Comparison of ENCODE assay signal across 35 cellular contexts in the genomic region with DNA sequence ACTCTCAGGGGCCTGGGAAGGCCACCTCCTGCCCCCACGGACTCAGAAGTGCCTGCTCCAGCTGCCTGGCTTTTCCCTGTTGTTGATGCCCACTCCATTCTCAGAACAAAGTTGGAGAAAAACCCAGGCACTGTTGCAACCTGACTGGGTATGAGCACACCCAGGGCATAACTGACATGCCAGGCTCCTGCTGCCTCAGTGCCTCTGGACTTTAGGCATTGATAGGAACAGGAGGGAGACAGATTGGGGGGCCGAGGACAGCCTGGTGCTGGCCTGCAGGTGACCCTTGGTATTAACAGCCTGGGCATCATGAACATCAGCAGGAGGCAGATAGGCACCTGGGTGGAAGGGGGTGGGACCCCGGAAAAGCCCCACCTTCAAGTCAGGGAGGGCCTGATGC.
DNase-seq lines count a peak whose midpoint lies in the region; ATAC-seq and TF ChIP-seq lines count a peak whose summit lies in the region.
"Had no signal": no experiment of that assay in that cellular context is flagged by ENCODE, and none has a peak within 500 bp of the region (broad histone marks: within the 10 kb centered on the region; RNA-seq: fewer than 3 reads in every experiment).

No MANE protein-coding gene starts in this region.

- H3K27ac ChIP-seq in lower lobe of right lung (no peak overlapping the region), neuronal stem cell (replicated peaks; ENCODE audit: low read length) (no peak overlapping the region), thoracic aorta (no peak overlapping the region), aorta (ENCODE audit: low read depth in 1 of 2, low read length in 2 of 2) (no peak overlapping the region), OCI-LY7 (ENCODE audit: low read depth, low read length, poor library complexity, severe bottlenecking) (no peak overlapping the region)
- H3K27ac ChIP-seq: 22Rv1; A549; BLaER1; BLaER1 treated with 17β-estradiol and CSF1 and Interleukin-3, amounts not matched to agents 10 nM and 100 nM; C4-2B had no signal

- no peak overlapping the region for H3K4me3 Mint-ChIP-seq in natural killer cell treated with Interleukin-12 subunit alpha and Interleukin-12 subunit beta and Interleukin-15 and Interleukin-18, amount 100 ng/mL, for 72 hours
- H3K4me3 Mint-ChIP-seq: B cell; CD14-positive monocyte; CD4-positive, alpha-beta memory T cell; CD4-positive, alpha-beta T cell; CD4-positive, CD25-positive, alpha-beta regulatory T cell; CD8-positive, alpha-beta memory T cell; CD8-positive, alpha-beta T cell had no signal

- H2BK120ac ChIP-seq in neuronal stem cell (ENCODE audit: low read depth, low read length), result no peak overlapping the region

- H3K79me2 ChIP-seq in OCI-LY7 (ENCODE audit: insufficient read depth, low read depth, low read length), result no peaks in the 10 kb centered on the region

- H3K4me2 ChIP-seq in neuronal stem cell (ENCODE audit: insufficient read depth, low read length, poor library complexity, severe bottlenecking) (no peak overlapping the region), OCI-LY7 (ENCODE audit: low read length) (no peak overlapping the region)
- H3K4me2 ChIP-seq: A549; BLaER1; BLaER1 treated with 17β-estradiol and CSF1 and Interleukin-3, amounts not matched to agents 10 nM and 100 nM had no signal

- H3K36me3 ChIP-seq in lower lobe of right lung (no peaks in the 10 kb centered on the region), neuronal stem cell (replicated peaks in 1 of 2; ENCODE audit: control insufficient read depth in 2 of 2, insufficient read depth in 2 of 2, low read length in 2 of 2) (no peaks in the 10 kb centered on the region), thoracic aorta (no peaks in the 10 kb centered on the region), aorta (ENCODE audit: control insufficient read depth in 1 of 2, insufficient read depth in 2 of 2, low read length in 1 of 2) (no peaks in the 10 kb centered on the region), OCI-LY7 (ENCODE audit: insufficient read depth, low read length) (no peaks in the 10 kb centered on the region)
- H3K36me3 ChIP-seq: BE2C; BLaER1; BLaER1 treated with 17β-estradiol and CSF1 and Interleukin-3, amounts not matched to agents 10 nM and 100 nM had no signal

- no peaks in the 10 kb centered on the region for H3K9me3 ChIP-seq in lower lobe of right lung
- H3K9me3 ChIP-seq in neuronal stem cell (replicated peaks in 1 of 2; ENCODE audit: control insufficient read depth in 2 of 2, insufficient read depth in 1 of 2, low read depth in 1 of 2, low read length in 2 of 2), result peaks cover 0 to 9% of the 10 kb centered on the region in 2 donors
- no peaks in the 10 kb centered on the region for H3K9me3 ChIP-seq in thoracic aorta
- no peaks in the 10 kb centered on the region for H3K9me3 ChIP-seq in aorta (ENCODE audit: control insufficient read depth, low read length)
- no peaks in the 10 kb centered on the region for H3K9me3 ChIP-seq in OCI-LY7 (ENCODE audit: low read length)
- H3K9me3 ChIP-seq: A549, BE2C, Caco-2 had no signal

- H2AK5ac ChIP-seq in neuronal stem cell (ENCODE audit: low read depth, low read length), result peak overlapping the region; percentile 37

- no peak overlapping the region for H4K8ac ChIP-seq in neuronal stem cell (ENCODE audit: low read depth, low read length)

- BruUV-seq in OCI-LY7 (replicated peaks; lab: Mats Ljungman, UMichigan), result no TSS peak

- no peak overlapping the region for H2BK5ac ChIP-seq in neuronal stem cell (ENCODE audit: low read length)

- intact Hi-C loops in lower lobe of right lung (cut with DNase I), result no loop called here
- intact Hi-C loops in aorta (cut with DNase I), result no loop called here
- intact Hi-C loops in OCI-LY7 (cut with micrococcal nuclease; ENCODE audit: unreplicated experiment), result no loop called here

- H3K27me3 Mint-ChIP-seq in natural killer cell treated with Interleukin-12 subunit alpha and Interleukin-12 subunit beta and Interleukin-15 and Interleukin-18, amount 100 ng/mL, for 72 hours, result no peaks in the 10 kb centered on the region
- H3K27me3 Mint-ChIP-seq: B cell; CD4-positive, alpha-beta memory T cell; CD4-positive, alpha-beta T cell; CD4-positive, CD25-positive, alpha-beta regulatory T cell; CD8-positive, alpha-beta memory T cell had no signal

- H2BK15ac ChIP-seq in neuronal stem cell (ENCODE audit: low read length), result no peak overlapping the region

- H4K91ac ChIP-seq in neuronal stem cell (ENCODE audit: low read depth, low read length, poor library complexity), result no peak overlapping the region

- POLR2A ChIA-PET in OCI-LY7 (lab: Charles Lee), result no interaction called here

- CTCF ChIA-PET in OCI-LY7 (lab: Charles Lee; ENCODE audit: unreplicated experiment), result no interaction called here

- H2BK12ac ChIP-seq in neuronal stem cell (ENCODE audit: low read length), result no peak overlapping the region

- no peak for TF ChIP-seq CTCF in lower lobe of right lung (IDR thresholded peaks at IDR 0.05)
- no peak for TF ChIP-seq CTCF in thoracic aorta (IDR thresholded peaks at IDR 0.05)
- no peak for TF ChIP-seq CTCF in OCI-LY7 (conservative IDR thresholded peaks at IDR 0.05; ENCODE audit: low read length)

- no peaks in the 10 kb centered on the region for H4K20me1 ChIP-seq in OCI-LY7 (ENCODE audit: insufficient read depth, low read length)
- H4K20me1 ChIP-seq: BLaER1; BLaER1 treated with 17β-estradiol and CSF1 and Interleukin-3, amounts not matched to agents 10 nM and 100 nM had no signal

- H3K79me1 ChIP-seq in neuronal stem cell (ENCODE audit: low read depth, low read length), result peaks cover 2% of the 10 kb centered on the region

- H3K4me3 ChIP-seq in lower lobe of right lung (no peak overlapping the region), neuronal stem cell (ENCODE audit: low read length in 2 of 2) (no peak overlapping the region), thoracic aorta (no peak overlapping the region), aorta (ENCODE audit: low read length in 2 of 2) (no peak overlapping the region), OCI-LY7 (ENCODE audit: low read depth, low read length, poor library complexity, severe bottlenecking) (no peak overlapping the region)
- H3K4me3 ChIP-seq: A549; BLaER1; BLaER1 treated with 17β-estradiol and CSF1 and Interleukin-3, amounts not matched to agents 10 nM and 100 nM had no signal

- H3K4me1 Mint-ChIP-seq in natural killer cell treated with Interleukin-12 subunit alpha and Interleukin-12 subunit beta and Interleukin-15 and Interleukin-18, amount 100 ng/mL, for 72 hours (ENCODE audit: low read depth in 2 of 2), result no peaks in the 10 kb centered on the region
- H3K4me1 Mint-ChIP-seq: B cell; CD14-positive monocyte; CD4-positive, alpha-beta memory T cell; CD4-positive, CD25-positive, alpha-beta regulatory T cell; CD8-positive, alpha-beta memory T cell had no signal

- H3K14ac ChIP-seq in neuronal stem cell (ENCODE audit: low read length), result no peak overlapping the region

- H3K4me1 ChIP-seq in lower lobe of right lung (no peaks in the 10 kb centered on the region), neuronal stem cell (ENCODE audit: control insufficient read depth in 2 of 2, insufficient read depth in 1 of 2, low read depth in 1 of 2, low read length in 2 of 2) (peaks cover 0 to 4% of the 10 kb centered on the region in 2 donors), thoracic aorta (ENCODE audit: control insufficient read depth in 1 of 2, low read depth in 2 of 2) (no peaks in the 10 kb centered on the region), aorta (ENCODE audit: control insufficient read depth in 1 of 2, insufficient read depth in 2 of 2, low read length in 2 of 2) (no peaks in the 10 kb centered on the region), OCI-LY7 (ENCODE audit: insufficient read depth, low read length, poor library complexity, severe bottlenecking) (no peaks in the 10 kb centered on the region)
- H3K4me1 ChIP-seq: A549; BE2C; BLaER1; BLaER1 treated with 17β-estradiol and CSF1 and Interleukin-3, amounts not matched to agents 10 nM and 100 nM; Caco-2 had no signal

- H3K27me3 ChIP-seq in lower lobe of right lung (ENCODE audit: low read depth) (no peaks in the 10 kb centered on the region), neuronal stem cell (ENCODE audit: control insufficient read depth in 3 of 3, insufficient read depth in 3 of 3, low read depth in 1 of 3, low read length in 3 of 3) (no peaks in the 10 kb centered on the region), thoracic aorta (replicated peaks; ENCODE audit: insufficient read depth) (no peaks in the 10 kb centered on the region), aorta (ENCODE audit: control insufficient read depth in 1 of 2, insufficient read depth in 2 of 2, low read length in 1 of 2) (no peaks in the 10 kb centered on the region)
- H3K27me3 ChIP-seq: BE2C; BLaER1; BLaER1 treated with 17β-estradiol and CSF1 and Interleukin-3, amounts not matched to agents 10 nM and 100 nM had no signal

- H3K36me3 Mint-ChIP-seq in natural killer cell treated with Interleukin-12 subunit alpha and Interleukin-12 subunit beta and Interleukin-15 and Interleukin-18, amount 100 ng/mL, for 72 hours, result no peaks in the 10 kb centered on the region
- H3K36me3 Mint-ChIP-seq: CD14-positive monocyte; CD4-positive, alpha-beta memory T cell; CD4-positive, CD25-positive, alpha-beta regulatory T cell; CD8-positive, alpha-beta memory T cell; CD8-positive, alpha-beta T cell had no signal

- H3K23ac ChIP-seq in neuronal stem cell (ENCODE audit: low read depth, low read length, poor library complexity), result no peak overlapping the region

- peaks cover 11% of the 10 kb centered on the region for H3K9me3 Mint-ChIP-seq in natural killer cell treated with Interleukin-12 subunit alpha and Interleukin-12 subunit beta and Interleukin-15 and Interleukin-18, amount 100 ng/mL, for 72 hours

- no peak overlapping the region for H3K27ac Mint-ChIP-seq in natural killer cell treated with Interleukin-12 subunit alpha and Interleukin-12 subunit beta and Interleukin-15 and Interleukin-18, amount 100 ng/mL, for 72 hours
- H3K27ac Mint-ChIP-seq: B cell; CD14-positive monocyte; CD4-positive, alpha-beta memory T cell; CD4-positive, alpha-beta T cell; CD4-positive, CD25-positive, alpha-beta regulatory T cell; CD8-positive, alpha-beta memory T cell; CD8-positive, alpha-beta T cell had no signal

- peak overlapping the region; percentile 13 for H3K18ac ChIP-seq in neuronal stem cell (ENCODE audit: low read length)

- H3K9ac ChIP-seq in neuronal stem cell (ENCODE audit: low read depth, low read length, poor library complexity), result no peak overlapping the region
- H3K9ac ChIP-seq: BLaER1; BLaER1 treated with 17β-estradiol and CSF1 and Interleukin-3, amounts not matched to agents 10 nM and 100 nM had no signal

- WGBS in neuronal stem cell (ENCODE audit: extremely low coverage in 2 of 2, insufficient read length in 2 of 2, insufficient replicate concordance in 1 of 2), 2 donors, result no CpG with 5 or more reads among the region's 3 CpGs
- 75 to 78% methylated on average over 2 to 3 of the region's 3 CpGs for WGBS in aorta, 2 donors

- no peak overlapping the region for H3K4ac ChIP-seq in neuronal stem cell (ENCODE audit: low read length)

- H2AFZ ChIP-seq in neuronal stem cell (ENCODE audit: low read length) (no peak overlapping the region), OCI-LY7 (ENCODE audit: low read length) (no peak overlapping the region)

- no peak for ATAC-seq in lower lobe of right lung
- peak; percentile 20 for ATAC-seq in thoracic aorta (ENCODE audit: insufficient number of reproducible peaks, low FRiP score, low read depth)
- ATAC-seq in aorta (ENCODE audit: low FRiP score), result peak; percentile 55
- ATAC-seq in natural killer cell treated with Interleukin-12 subunit alpha and Interleukin-12 subunit beta and Interleukin-15 and Interleukin-18, amount 100 ng/mL, for 72 hours, result no peak
- ATAC-seq: A549; CD8-positive, alpha-beta T cell had no signal

- peak; percentile 14 for DNase-seq in lower lobe of right lung
- no peak for DNase-seq in neuronal stem cell (ENCODE audit: low spot score)
- DNase-seq in thoracic aorta (ENCODE audit: low spot score), result no peak
- no peak for DNase-seq in aorta
- no peak for DNase-seq in cerebellar nuclear complex (lab: John Stamatoyannopoulos, UW)
- DNase-seq in OCI-LY7 (ENCODE audit: low spot score), result no peak
- DNase-seq in HT-29 (ENCODE audit: low spot score), result no peak
- DNase-seq in natural killer cell treated with Interleukin-12 subunit alpha and Interleukin-12 subunit beta and Interleukin-15 and Interleukin-18, amount 100 ng/mL, for 72 hours (ENCODE audit: low spot score), result no peak
- DNase-seq: 8988T; ACHN; AML-193; BE2C; C1 segment of cervical spinal cord; Caco-2; Calu3; CD4-positive, alpha-beta memory T cell; CD4-positive, alpha-beta T cell; CD4-positive, CD25-positive, alpha-beta regulatory T cell; CD8-positive, alpha-beta memory T cell; CD8-positive, alpha-beta T cell; COR-L47; DMS 273 treated with DMSO at 0.1 percent for 48 hours; DMS153; DMS53; DMS79; DMS79 treated with DMSO at 0.1 percent for 48 hours; DND-41; EL had no signal

- H3K9me2 ChIP-seq in OCI-LY7 (ENCODE audit: insufficient read depth, low read length), result no peaks in the 10 kb centered on the region

Comparison
In these comparisons a context has a peak if more than half of its experiments do, and no peak if none do; other contexts are left out.
1. ATAC-seq: peak in thoracic aorta (single experiment) and aorta (single experiment); none in lower lobe of right lung (0 of 2) and natural killer cell treated with Interleukin-12 subunit alpha and Interleukin-12 subunit beta and Interleukin-15 and Interleukin-18, amount 100 ng/mL, for 72 hours (0 of 2).